In genomic region chr18:25310045-25310444, GRCh38 we compare ENCODE assay signal across 14 cellular contexts. TPM values are rescaled to one million over a fixed set of nuclear protein-coding genes. Genes with fewer than 3 reads are reported as not detected.
A peak's percentile ranks its signal among the peaks of the same experiment; 100 is the strongest.
DNase-seq lines count a peak whose midpoint lies in the region; ATAC-seq and TF ChIP-seq lines count a peak whose summit lies in the region.
"Had no signal": no experiment of that assay in that cellular context is flagged by ENCODE, and none has a peak within 500 bp of the region (broad histone marks: within the 10 kb centered on the region; RNA-seq: fewer than 3 reads in every experiment).

No MANE protein-coding gene starts in this region.

- no peaks in the 10 kb centered on the region for H3K36me3 Mint-ChIP-seq in mesothelial cell of epicardium
- no peaks in the 10 kb centered on the region for H3K36me3 Mint-ChIP-seq in stimulated activated memory B cell treated with anti-CD40 and anti-IgM and Interleukin-4, amounts not matched to agents 10 μg/mL and 1 μg/mL and 100 μg/mL, for 72 hours
- H3K36me3 Mint-ChIP-seq: IgD-negative memory B cell, memory B cell had no signal

- H3K27me3 Mint-ChIP-seq in mesothelial cell of epicardium (ENCODE audit: low read depth): no peaks in the 10 kb centered on the region
- no peaks in the 10 kb centered on the region for H3K27me3 Mint-ChIP-seq in stimulated activated memory B cell treated with anti-CD40 and anti-IgM and Interleukin-4, amounts not matched to agents 10 μg/mL and 1 μg/mL and 100 μg/mL, for 72 hours

- H3K27ac Mint-ChIP-seq in mesothelial cell of epicardium: peak overlapping the region; percentile 31
- no peak overlapping the region for H3K27ac Mint-ChIP-seq in stimulated activated memory B cell treated with anti-CD40 and anti-IgM and Interleukin-4, amounts not matched to agents 10 μg/mL and 1 μg/mL and 100 μg/mL, for 72 hours
- H3K27ac Mint-ChIP-seq: IgD-negative memory B cell, memory B cell had no signal

- TF ChIP-seq CTCF in LNCaP clone FGC (IDR thresholded peaks at IDR 0.05; ENCODE audit: control insufficient read depth, extremely low read depth, insufficient read depth) (0 out of 2 replicates have a peak, but pooled peaks have one; percentile 22), mesothelial cell of epicardium (IDR thresholded peaks at IDR 0.05; ENCODE audit: unreplicated experiment) (no peak)

- no peaks in the 10 kb centered on the region for H3K9me3 Mint-ChIP-seq in mesothelial cell of epicardium
- H3K9me3 Mint-ChIP-seq in stimulated activated memory B cell treated with anti-CD40 and anti-IgM and Interleukin-4, amounts not matched to agents 10 μg/mL and 1 μg/mL and 100 μg/mL, for 72 hours: no peaks in the 10 kb centered on the region
- H3K9me3 Mint-ChIP-seq: IgD-negative memory B cell, memory B cell had no signal

- ATAC-seq in stimulated activated memory B cell treated with anti-CD40 and anti-IgM and Interleukin-4, amounts not matched to agents 10 μg/mL and 1 μg/mL and 100 μg/mL, for 72 hours: no peak
- no peak for ATAC-seq in HG03520 (IDR thresholded peaks at IDR 0.05; ENCODE audit: unreplicated experiment)

- peak; percentile 70 for DNase-seq in EL
- no peak for DNase-seq in LNCaP clone FGC (ENCODE audit: low read depth)
- DNase-seq in amniotic stem cell (lab: John Stamatoyannopoulos, UW): peak; percentile 5
- no peak for DNase-seq in mesothelial cell of epicardium (ENCODE audit: low spot score in 2 of 2, unreplicated experiment in 2 of 2)
- no peak for DNase-seq in AML-193 (lab: John Stamatoyannopoulos, UW)
- no peak for DNase-seq in activated CD4-positive, alpha-beta T cell treated with anti-CD3 and anti-CD28 coated beads for 4 hours
- DNase-seq: effector CD8-positive, alpha-beta T cell; SIG-M5; stimulated activated CD4-positive, alpha-beta T cell treated with anti-CD3 and anti-CD28 coated beads, Interleukin-1b, Interleukin-23, amount 100 ng/mL, for 48 hours; upper lobe of left lung had no signal

- peaks cover 49% of the 10 kb centered on the region for H3K4me1 Mint-ChIP-seq in mesothelial cell of epicardium
- H3K4me1 Mint-ChIP-seq in stimulated activated memory B cell treated with anti-CD40 and anti-IgM and Interleukin-4, amounts not matched to agents 10 μg/mL and 1 μg/mL and 100 μg/mL, for 72 hours: no peaks in the 10 kb centered on the region
- H3K4me1 Mint-ChIP-seq: IgD-negative memory B cell, memory B cell had no signal

- no peak overlapping the region for H3K4me3 ChIP-seq in LNCaP clone FGC (ENCODE audit: low read depth, low read length)
- H3K4me3 ChIP-seq: upper lobe of left lung had no signal

- H3K4me3 Mint-ChIP-seq in mesothelial cell of epicardium: no peak overlapping the region
- no peak overlapping the region for H3K4me3 Mint-ChIP-seq in stimulated activated memory B cell treated with anti-CD40 and anti-IgM and Interleukin-4, amounts not matched to agents 10 μg/mL and 1 μg/mL and 100 μg/mL, for 72 hours
- H3K4me3 Mint-ChIP-seq: IgD-negative memory B cell, memory B cell had no signal

RNA-seq across cellular contexts. Expression of gene ZNF521, which starts 41.9 kb away (rescaled TPM):
- 50.5 to 54.1 TPM (median 51.4 TPM) in 3 replicates for total RNA-seq in mesothelial cell of epicardium

Comparison
In these comparisons a context has a peak if more than half of its experiments do, and no peak if none do; other contexts are left out.
1. DNase-seq: peak in EL (single experiment) and amniotic stem cell (single experiment); none in LNCaP clone FGC (single experiment), mesothelial cell of epicardium (0 of 2), AML-193 (0 of 2) and activated CD4-positive, alpha-beta T cell treated with anti-CD3 and anti-CD28 coated beads for 4 hours (0 of 2).